ENCODE assay signal across 1 cellular context in the genomic region with DNA sequence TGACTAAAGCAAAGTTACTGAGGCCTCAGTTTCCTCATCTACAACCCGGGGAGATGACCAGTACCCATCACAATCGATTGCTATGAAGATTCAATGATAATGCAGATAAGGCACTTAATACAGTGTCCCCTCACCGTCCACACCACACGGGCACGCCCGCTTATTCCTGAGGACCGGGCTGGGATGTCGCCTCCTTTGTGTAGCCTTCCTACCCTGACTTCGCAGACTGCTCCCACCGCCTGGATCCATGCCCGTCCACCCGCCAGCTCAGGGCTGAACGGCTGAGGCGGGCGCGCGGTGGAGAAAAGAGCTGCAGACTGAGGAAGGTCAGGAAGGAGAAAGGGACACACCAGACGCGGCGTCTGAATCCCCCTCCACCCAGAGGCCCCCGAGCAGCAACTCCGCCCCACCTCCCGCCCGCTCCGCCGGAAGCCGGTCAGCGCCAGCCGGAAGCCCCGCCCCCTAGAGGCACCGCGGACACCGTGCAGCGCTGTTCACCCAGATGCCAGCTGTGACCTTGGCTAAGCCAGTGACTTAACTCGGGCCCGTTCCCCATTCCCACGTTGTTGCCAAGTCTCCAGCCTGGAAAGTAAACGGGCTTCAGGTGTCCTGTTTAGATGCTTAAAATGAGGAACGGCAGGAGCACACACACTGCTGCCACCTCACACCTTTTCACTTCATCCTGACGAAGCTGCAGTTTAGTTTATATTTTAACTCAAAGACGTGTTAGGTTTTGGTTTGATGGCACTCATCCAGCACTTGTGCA.
A peak's percentile ranks its signal among the peaks of the same experiment; 100 is the strongest.
TF ChIP-seq lines count a peak whose summit lies in the region.

A gene (minus strand): TSS at position 403 of the 766 bp plus-strand sequence.

TF ChIP-seq in K562, 482 proteins besides CTCF, POLR2A, EP300 and RAD21 (continued from another document and continues in another):
- TF ChIP-seq, protein P1, sequence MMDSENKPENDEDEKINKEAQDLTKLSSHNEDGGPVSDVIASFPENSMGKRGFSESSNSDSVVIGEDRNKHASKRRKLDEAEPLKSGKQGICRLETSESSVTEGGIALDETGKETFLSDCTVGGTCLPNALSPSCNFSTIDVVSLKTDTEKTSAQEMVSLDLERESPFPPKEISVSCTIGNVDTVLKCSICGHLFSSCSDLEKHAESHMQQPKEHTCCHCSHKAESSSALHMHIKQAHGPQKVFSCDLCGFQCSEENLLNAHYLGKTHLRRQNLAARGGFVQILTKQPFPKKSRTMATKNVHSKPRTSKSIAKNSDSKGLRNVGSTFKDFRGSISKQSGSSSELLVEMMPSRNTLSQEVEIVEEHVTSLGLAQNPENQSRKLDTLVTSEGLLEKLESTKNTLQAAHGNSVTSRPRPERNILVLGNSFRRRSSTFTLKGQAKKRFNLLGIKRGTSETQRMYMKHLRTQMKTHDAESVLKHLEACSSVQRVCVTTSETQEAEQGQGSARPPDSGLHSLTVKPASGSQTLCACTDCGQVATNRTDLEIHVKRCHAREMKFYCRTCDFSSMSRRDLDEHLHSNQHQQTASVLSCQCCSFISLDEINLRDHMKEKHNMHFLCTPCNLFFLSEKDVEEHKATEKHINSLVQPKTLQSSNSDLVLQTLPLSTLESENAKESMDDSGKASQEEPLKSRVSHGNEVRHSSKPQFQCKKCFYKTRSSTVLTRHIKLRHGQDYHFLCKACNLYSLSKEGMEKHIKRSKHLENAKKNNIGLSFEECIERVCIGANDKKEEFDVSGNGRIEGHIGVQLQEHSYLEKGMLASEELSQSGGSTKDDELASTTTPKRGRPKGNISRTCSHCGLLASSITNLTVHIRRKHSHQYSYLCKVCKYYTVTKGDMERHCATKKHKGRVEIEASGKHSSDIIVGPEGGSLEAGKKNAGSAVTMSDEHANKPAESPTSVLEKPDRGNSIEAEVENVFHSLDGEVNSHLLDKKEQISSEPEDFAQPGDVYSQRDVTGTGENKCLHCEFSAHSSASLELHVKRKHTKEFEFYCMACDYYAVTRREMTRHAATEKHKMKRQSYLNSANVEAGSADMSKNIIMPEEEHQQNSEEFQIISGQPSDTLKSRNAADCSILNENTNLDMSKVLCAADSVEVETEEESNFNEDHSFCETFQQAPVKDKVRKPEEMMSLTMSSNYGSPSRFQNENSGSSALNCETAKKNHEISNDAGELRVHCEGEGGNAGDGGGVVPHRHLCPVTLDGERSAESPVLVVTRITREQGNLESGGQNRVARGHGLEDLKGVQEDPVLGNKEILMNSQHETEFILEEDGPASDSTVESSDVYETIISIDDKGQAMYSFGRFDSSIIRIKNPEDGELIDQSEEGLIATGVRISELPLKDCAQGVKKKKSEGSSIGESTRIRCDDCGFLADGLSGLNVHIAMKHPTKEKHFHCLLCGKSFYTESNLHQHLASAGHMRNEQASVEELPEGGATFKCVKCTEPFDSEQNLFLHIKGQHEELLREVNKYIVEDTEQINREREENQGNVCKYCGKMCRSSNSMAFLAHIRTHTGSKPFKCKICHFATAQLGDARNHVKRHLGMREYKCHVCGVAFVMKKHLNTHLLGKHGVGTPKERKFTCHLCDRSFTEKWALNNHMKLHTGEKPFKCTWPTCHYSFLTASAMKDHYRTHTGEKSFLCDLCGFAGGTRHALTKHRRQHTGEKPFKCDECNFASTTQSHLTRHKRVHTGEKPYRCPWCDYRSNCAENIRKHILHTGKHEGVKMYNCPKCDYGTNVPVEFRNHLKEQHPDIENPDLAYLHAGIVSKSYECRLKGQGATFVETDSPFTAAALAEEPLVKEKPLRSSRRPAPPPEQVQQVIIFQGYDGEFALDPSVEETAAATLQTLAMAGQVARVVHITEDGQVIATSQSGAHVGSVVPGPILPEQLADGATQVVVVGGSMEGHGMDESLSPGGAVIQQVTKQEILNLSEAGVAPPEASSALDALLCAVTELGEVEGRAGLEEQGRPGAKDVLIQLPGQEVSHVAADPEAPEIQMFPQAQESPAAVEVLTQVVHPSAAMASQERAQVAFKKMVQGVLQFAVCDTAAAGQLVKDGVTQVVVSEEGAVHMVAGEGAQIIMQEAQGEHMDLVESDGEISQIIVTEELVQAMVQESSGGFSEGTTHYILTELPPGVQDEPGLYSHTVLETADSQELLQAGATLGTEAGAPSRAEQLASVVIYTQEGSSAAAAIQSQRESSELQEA (IDR thresholded peaks at IDR 0.05; ENCODE audit: low read depth) = no peak
- TF ChIP-seq TGIF2 (CRISPR knock-in tag; IDR thresholded peaks at IDR 0.05) (no peak), NCOR1 (IDR thresholded peaks at IDR 0.05) (no peak), MYNN (IDR thresholded peaks at IDR 0.05) (peak; percentile 95), MYNN (CRISPR knock-in tag; IDR thresholded peaks at IDR 0.05) (no peak), MIER1 (IDR thresholded peaks at IDR 0.05; ENCODE audit: low read depth) (no peak), IFI16 (CRISPR knock-in tag; IDR thresholded peaks at IDR 0.05) (no peak), FUS (optimal IDR thresholded peaks at IDR 0.05; ENCODE audit: low read depth, low read length) (no peak), KLF1 (tag; IDR thresholded peaks at IDR 0.05) (0 out of 2 replicates have a peak, but pooled peaks have one; percentile 36), WHSC1 (IDR thresholded peaks at IDR 0.05; ENCODE audit: low read length) (no peak), ZNF197 (CRISPR knock-in tag; IDR thresholded peaks at IDR 0.05; ENCODE audit: low read depth) (no peak), RNF2 (IDR thresholded peaks at IDR 0.05) (no peak), ESRRB (CRISPR knock-in tag; IDR thresholded peaks at IDR 0.05; ENCODE audit: borderline replicate concordance) (no peak), CEBPB (tag; IDR thresholded peaks at IDR 0.05) (no peak), BRD4 (IDR thresholded peaks at IDR 0.05) (no peak), MYC (IDR thresholded peaks at IDR 0.05; ENCODE audit: low read depth, low read length) (peak; percentile 32; the same call in 1 of the 2 replicates), MYC (CRISPR knock-in tag; IDR thresholded peaks at IDR 0.05; ENCODE audit: borderline replicate concordance, low read depth) (no peak), MTA1 (IDR thresholded peaks at IDR 0.05; ENCODE audit: borderline replicate concordance) (no peak), BACH1 (tag; IDR thresholded peaks at IDR 0.05) (no peak), PRPF4 (IDR thresholded peaks at IDR 0.05; ENCODE audit: insufficient read depth, low read depth, low read length, poor library complexity, severe bottlenecking) (no peak), TBL1XR1 (IDR thresholded peaks at IDR 0.05; ENCODE audit: low read length in 2 of 2) (no peak)
- TF ChIP-seq, protein P2, sequence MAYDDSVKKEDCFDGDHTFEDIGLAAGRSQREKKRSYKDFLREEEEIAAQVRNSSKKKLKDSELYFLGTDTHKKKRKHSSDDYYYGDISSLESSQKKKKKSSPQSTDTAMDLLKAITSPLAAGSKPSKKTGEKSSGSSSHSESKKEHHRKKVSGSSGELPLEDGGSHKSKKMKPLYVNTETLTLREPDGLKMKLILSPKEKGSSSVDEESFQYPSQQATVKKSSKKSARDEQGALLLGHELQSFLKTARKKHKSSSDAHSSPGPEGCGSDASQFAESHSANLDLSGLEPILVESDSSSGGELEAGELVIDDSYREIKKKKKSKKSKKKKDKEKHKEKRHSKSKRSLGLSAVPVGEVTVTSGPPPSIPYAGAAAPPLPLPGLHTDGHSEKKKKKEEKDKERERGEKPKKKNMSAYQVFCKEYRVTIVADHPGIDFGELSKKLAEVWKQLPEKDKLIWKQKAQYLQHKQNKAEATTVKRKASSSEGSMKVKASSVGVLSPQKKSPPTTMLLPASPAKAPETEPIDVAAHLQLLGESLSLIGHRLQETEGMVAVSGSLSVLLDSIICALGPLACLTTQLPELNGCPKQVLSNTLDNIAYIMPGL (CRISPR knock-in tag; IDR thresholded peaks at IDR 0.05) = 0 out of 2 replicates have a peak, but pooled peaks have one; percentile 20
- TF ChIP-seq, protein P3, sequence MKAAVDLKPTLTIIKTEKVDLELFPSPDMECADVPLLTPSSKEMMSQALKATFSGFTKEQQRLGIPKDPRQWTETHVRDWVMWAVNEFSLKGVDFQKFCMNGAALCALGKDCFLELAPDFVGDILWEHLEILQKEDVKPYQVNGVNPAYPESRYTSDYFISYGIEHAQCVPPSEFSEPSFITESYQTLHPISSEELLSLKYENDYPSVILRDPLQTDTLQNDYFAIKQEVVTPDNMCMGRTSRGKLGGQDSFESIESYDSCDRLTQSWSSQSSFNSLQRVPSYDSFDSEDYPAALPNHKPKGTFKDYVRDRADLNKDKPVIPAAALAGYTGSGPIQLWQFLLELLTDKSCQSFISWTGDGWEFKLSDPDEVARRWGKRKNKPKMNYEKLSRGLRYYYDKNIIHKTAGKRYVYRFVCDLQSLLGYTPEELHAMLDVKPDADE (conservative IDR thresholded peaks at IDR 0.05; ENCODE audit: control insufficient read depth, low read depth, low read length) = no peak
- TF ChIP-seq, protein P4, sequence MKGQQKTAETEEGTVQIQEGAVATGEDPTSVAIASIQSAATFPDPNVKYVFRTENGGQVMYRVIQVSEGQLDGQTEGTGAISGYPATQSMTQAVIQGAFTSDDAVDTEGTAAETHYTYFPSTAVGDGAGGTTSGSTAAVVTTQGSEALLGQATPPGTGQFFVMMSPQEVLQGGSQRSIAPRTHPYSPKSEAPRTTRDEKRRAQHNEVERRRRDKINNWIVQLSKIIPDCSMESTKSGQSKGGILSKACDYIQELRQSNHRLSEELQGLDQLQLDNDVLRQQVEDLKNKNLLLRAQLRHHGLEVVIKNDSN (CRISPR knock-in tag; IDR thresholded peaks at IDR 0.05) = no peak
- TF ChIP-seq, protein P5, sequence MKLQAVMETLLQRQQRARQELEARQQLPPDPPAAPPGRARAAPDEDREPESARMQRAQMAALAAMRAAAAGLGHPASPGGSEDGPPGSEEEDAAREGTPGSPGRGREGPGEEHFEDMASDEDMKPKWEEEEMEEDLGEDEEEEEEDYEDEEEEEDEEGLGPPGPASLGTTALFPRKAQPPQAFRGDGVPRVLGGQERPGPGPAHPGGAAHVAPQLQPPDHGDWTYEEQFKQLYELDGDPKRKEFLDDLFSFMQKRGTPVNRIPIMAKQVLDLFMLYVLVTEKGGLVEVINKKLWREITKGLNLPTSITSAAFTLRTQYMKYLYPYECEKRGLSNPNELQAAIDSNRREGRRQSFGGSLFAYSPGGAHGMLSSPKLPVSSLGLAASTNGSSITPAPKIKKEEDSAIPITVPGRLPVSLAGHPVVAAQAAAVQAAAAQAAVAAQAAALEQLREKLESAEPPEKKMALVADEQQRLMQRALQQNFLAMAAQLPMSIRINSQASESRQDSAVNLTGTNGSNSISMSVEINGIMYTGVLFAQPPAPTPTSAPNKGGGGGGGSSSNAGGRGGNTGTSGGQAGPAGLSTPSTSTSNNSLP (IDR thresholded peaks at IDR 0.05; ENCODE audit: borderline replicate concordance, low read depth, low read length) = no peak
- TF ChIP-seq, protein P6, sequence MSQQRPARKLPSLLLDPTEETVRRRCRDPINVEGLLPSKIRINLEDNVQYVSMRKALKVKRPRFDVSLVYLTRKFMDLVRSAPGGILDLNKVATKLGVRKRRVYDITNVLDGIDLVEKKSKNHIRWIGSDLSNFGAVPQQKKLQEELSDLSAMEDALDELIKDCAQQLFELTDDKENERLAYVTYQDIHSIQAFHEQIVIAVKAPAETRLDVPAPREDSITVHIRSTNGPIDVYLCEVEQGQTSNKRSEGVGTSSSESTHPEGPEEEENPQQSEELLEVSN (IDR thresholded peaks at IDR 0.05; ENCODE audit: borderline replicate concordance in 1 of 2, extremely low read depth in 1 of 2, insufficient read depth in 1 of 2, insufficient read length in 1 of 2, low read depth in 1 of 2, low read length in 1 of 2, poor library complexity in 1 of 2, severe bottlenecking in 1 of 2) = peak in 1 of 2 experiments; percentile 44
- TF ChIP-seq, protein P7, sequence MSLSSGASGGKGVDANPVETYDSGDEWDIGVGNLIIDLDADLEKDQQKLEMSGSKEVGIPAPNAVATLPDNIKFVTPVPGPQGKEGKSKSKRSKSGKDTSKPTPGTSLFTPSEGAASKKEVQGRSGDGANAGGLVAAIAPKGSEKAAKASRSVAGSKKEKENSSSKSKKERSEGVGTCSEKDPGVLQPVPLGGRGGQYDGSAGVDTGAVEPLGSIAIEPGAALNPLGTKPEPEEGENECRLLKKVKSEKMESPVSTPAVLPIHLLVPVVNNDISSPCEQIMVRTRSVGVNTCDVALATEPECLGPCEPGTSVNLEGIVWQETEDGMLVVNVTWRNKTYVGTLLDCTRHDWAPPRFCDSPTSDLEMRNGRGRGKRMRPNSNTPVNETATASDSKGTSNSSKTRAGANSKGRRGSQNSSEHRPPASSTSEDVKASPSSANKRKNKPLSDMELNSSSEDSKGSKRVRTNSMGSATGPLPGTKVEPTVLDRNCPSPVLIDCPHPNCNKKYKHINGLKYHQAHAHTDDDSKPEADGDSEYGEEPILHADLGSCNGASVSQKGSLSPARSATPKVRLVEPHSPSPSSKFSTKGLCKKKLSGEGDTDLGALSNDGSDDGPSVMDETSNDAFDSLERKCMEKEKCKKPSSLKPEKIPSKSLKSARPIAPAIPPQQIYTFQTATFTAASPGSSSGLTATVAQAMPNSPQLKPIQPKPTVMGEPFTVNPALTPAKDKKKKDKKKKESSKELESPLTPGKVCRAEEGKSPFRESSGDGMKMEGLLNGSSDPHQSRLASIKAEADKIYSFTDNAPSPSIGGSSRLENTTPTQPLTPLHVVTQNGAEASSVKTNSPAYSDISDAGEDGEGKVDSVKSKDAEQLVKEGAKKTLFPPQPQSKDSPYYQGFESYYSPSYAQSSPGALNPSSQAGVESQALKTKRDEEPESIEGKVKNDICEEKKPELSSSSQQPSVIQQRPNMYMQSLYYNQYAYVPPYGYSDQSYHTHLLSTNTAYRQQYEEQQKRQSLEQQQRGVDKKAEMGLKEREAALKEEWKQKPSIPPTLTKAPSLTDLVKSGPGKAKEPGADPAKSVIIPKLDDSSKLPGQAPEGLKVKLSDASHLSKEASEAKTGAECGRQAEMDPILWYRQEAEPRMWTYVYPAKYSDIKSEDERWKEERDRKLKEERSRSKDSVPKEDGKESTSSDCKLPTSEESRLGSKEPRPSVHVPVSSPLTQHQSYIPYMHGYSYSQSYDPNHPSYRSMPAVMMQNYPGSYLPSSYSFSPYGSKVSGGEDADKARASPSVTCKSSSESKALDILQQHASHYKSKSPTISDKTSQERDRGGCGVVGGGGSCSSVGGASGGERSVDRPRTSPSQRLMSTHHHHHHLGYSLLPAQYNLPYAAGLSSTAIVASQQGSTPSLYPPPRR (CRISPR knock-in tag; IDR thresholded peaks at IDR 0.05; ENCODE audit: borderline replicate concordance) = no peak
- TF ChIP-seq, protein P8, sequence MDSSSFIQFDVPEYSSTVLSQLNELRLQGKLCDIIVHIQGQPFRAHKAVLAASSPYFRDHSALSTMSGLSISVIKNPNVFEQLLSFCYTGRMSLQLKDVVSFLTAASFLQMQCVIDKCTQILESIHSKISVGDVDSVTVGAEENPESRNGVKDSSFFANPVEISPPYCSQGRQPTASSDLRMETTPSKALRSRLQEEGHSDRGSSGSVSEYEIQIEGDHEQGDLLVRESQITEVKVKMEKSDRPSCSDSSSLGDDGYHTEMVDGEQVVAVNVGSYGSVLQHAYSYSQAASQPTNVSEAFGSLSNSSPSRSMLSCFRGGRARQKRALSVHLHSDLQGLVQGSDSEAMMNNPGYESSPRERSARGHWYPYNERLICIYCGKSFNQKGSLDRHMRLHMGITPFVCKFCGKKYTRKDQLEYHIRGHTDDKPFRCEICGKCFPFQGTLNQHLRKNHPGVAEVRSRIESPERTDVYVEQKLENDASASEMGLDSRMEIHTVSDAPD (CRISPR knock-in tag; IDR thresholded peaks at IDR 0.05) = no peak
- TF ChIP-seq, protein P9, sequence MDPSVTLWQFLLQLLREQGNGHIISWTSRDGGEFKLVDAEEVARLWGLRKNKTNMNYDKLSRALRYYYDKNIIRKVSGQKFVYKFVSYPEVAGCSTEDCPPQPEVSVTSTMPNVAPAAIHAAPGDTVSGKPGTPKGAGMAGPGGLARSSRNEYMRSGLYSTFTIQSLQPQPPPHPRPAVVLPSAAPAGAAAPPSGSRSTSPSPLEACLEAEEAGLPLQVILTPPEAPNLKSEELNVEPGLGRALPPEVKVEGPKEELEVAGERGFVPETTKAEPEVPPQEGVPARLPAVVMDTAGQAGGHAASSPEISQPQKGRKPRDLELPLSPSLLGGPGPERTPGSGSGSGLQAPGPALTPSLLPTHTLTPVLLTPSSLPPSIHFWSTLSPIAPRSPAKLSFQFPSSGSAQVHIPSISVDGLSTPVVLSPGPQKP (CRISPR knock-in tag; IDR thresholded peaks at IDR 0.05) = no peak
